Comparison of ENCODE assay signal across 8 cellular contexts in the genomic region with DNA sequence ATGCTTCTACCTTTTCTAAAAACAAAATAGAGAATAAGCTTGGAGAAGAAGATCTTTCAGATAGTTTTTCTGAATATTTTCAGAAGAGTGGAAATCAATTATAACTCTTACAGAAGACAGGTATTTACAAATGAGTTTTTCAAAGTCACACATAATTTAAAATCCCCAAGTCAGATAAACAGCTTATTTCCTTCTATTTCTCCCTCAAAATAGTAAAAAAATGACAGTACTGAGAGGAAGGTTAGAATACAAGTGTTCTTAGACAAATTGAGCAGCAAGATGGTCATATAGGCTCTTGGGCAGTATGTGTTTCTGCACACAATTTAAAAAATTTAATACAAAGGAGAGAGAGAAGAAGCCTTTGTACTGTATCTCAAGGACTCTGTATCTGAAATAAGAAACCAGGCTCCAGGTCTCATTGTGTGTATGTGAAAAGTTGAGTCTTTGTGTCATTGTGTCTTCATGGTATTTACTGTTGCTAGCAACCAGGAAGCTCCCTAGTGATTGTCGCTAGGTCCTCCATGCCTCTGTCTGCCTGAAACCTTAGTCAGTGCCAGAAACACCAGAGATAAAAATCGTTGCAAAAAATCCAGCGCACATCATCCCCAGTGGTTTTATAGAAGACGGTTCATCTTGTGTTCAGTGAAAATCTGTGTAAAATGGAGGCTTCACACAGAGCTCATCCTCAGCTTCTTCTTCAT. TPM values are rescaled to one million over a fixed set of nuclear protein-coding genes. Genes with fewer than 3 reads are reported as not detected.
DNase-seq lines count a peak whose midpoint lies in the region; ATAC-seq and TF ChIP-seq lines count a peak whose summit lies in the region.

No MANE protein-coding gene starts in this region.

- H3K79me2 ChIP-seq in PC-9 (ENCODE audit: low read depth), result no peaks in the 10 kb centered on the region

- peak overlapping the region; percentile 21 for H3K9ac ChIP-seq in endodermal cell (ENCODE audit: extremely low read depth, low read length, poor library complexity, severe bottlenecking)

- H3K4me2 ChIP-seq in PC-9, result peak overlapping the region; percentile 66

- 58 to 85% methylated on average over 3 to 4 of the region's 4 CpGs for WGBS in endodermal cell (ENCODE audit: insufficient coverage in 1 of 2, insufficient read length in 1 of 2), 2 experiments

- ATAC-seq in GM21360 (IDR thresholded peaks at IDR 0.05; ENCODE audit: unreplicated experiment), result no peak
- ATAC-seq in esophagus mucosa, result no peak

- H3K27ac ChIP-seq in PC-9 (peak overlapping the region; percentile 88), endodermal cell (ENCODE audit: low read depth, low read length) (peak overlapping the region; percentile 98)

- H3K9me3 ChIP-seq in PC-9 (ENCODE audit: insufficient read depth, low read depth) (no peaks in the 10 kb centered on the region), endodermal cell (ENCODE audit: control insufficient read depth, low read length) (no peaks in the 10 kb centered on the region)

- H4K20me1 ChIP-seq in PC-9 (ENCODE audit: insufficient read depth), result no peaks in the 10 kb centered on the region

- POLR2A ChIA-PET in PC-9 (lab: Charles Lee; ENCODE audit: unreplicated experiment), result interaction anchor here (0.7 to 0.9 kb wide), 4 partner anchors 13 to 151 kb away, joined by 3 to 10 read pairs (median 4); a partner anchor contains a TSS

- peak overlapping the region; percentile 21; the same call in 1 of the 2 replicates for H3K4me3 ChIP-seq in PC-9
- no peak overlapping the region for H3K4me3 ChIP-seq in endodermal cell (ENCODE audit: low read length)

- H3K36me3 Mint-ChIP-seq in endodermal cell (ENCODE audit: low read depth) (no peaks in the 10 kb centered on the region), nephron (ENCODE audit: low read depth) (no peaks in the 10 kb centered on the region)

- no peaks in the 10 kb centered on the region for H3K27me3 Mint-ChIP-seq in endodermal cell (ENCODE audit: insufficient read depth)
- no peaks in the 10 kb centered on the region for H3K27me3 Mint-ChIP-seq in nephron (ENCODE audit: low read depth)

- intact Hi-C loops in PC-9 (cut with micrococcal nuclease; ENCODE audit: unreplicated experiment), result loop anchor here (2.0 to 5.0 kb wide), 2 partner anchors 21 to 69 kb away; a partner anchor contains a TSS

- H3K9me3 Mint-ChIP-seq in endodermal cell, result no peaks in the 10 kb centered on the region
- H3K9me3 Mint-ChIP-seq in nephron, result no peaks in the 10 kb centered on the region

- H3K4me1 Mint-ChIP-seq in endodermal cell, result peaks cover 20% of the 10 kb centered on the region
- peaks cover 26% of the 10 kb centered on the region for H3K4me1 Mint-ChIP-seq in nephron

- DNase-seq in A172 (ENCODE audit: low spot score), result peak; percentile 37
- peak; percentile 10 for DNase-seq in HCEC 1CT
- DNase-seq in PC-9, result peak; percentile 64 to 82
- peak; percentile 60 for DNase-seq in endodermal cell
- no peak for DNase-seq in ecto neural progenitor cell (ENCODE audit: low spot score)

- peaks cover 21% of the 10 kb centered on the region for H3F3A ChIP-seq in PC-9 (ENCODE audit: insufficient read depth, low read depth)

- no peaks in the 10 kb centered on the region for H3K36me3 ChIP-seq in PC-9 (ENCODE audit: low read depth)
- H3K36me3 ChIP-seq in endodermal cell (ENCODE audit: control insufficient read depth, insufficient read depth, low read length), result no peaks in the 10 kb centered on the region

- H3K27ac Mint-ChIP-seq in endodermal cell, result peak overlapping the region; percentile 33
- peak overlapping the region; percentile 81 to 95 (median 93) for H3K27ac Mint-ChIP-seq in nephron

- TSS peak; percentile 65 for BruUV-seq in PC-9 (replicated peaks; lab: Mats Ljungman, UMichigan)

- no peak overlapping the region for H2AFZ ChIP-seq in PC-9

- H3K9me2 ChIP-seq in PC-9 (ENCODE audit: insufficient read depth), result no peaks in the 10 kb centered on the region

- H3K27me3 ChIP-seq in PC-9 (ENCODE audit: insufficient read depth, low read depth), result no peaks in the 10 kb centered on the region
- H3K27me3 ChIP-seq in endodermal cell (ENCODE audit: control insufficient read depth, insufficient read depth, low read length, poor library complexity, severe bottlenecking), result no peaks in the 10 kb centered on the region

- H3K4me1 ChIP-seq in PC-9 (replicated peaks; ENCODE audit: insufficient read depth), result peaks cover 29% of the 10 kb centered on the region
- H3K4me1 ChIP-seq in endodermal cell (ENCODE audit: control insufficient read depth, insufficient read depth, low read length), result peaks cover 6% of the 10 kb centered on the region

- H3K4me3 Mint-ChIP-seq in endodermal cell, result no peak overlapping the region
- peak overlapping the region in 2 of 3 experiments; percentile 36 to 58 for H3K4me3 Mint-ChIP-seq in nephron

- TF ChIP-seq CTCF in PC-9 (conservative IDR thresholded peaks at IDR 0.05) (no peak), endodermal cell (conservative IDR thresholded peaks at IDR 0.05) (no peak), nephron (IDR thresholded peaks at IDR 0.05; ENCODE audit: unreplicated experiment in 3 of 3) (no peak)

- CTCF ChIA-PET in PC-9 (lab: Charles Lee), result interaction anchor here (0.6 to 0.7 kb wide), 3 partner anchors 23 to 224 kb away, joined by 3 to 20 read pairs (median 6); a partner anchor contains a TSS

RNA-seq across cellular contexts. Expression of a gene that starts 12.9 kb away (rescaled TPM):
- 884 and 1,296 TPM in 2 replicates for total RNA-seq in A172 (2014; rRNA removed; shearing (Covaris generic))
- total RNA-seq in PC-9 (2021), result 14.1 and 14.2 TPM in 2 replicates
- 100 to 1,000 TPM; 166 to 298 TPM for total RNA-seq in endodermal cell
- 3,131 TPM for polyA plus RNA-seq in endodermal cell (2013, experiment 1 of 2)
- polyA plus RNA-seq in endodermal cell (2013, experiment 2 of 2), result 3,053 TPM
- 14.0 TPM for total RNA-seq in esophagus mucosa

Comparison
In these comparisons a context has a peak if more than half of its experiments do, and no peak if none do; other contexts are left out.
1. RNA of a gene that starts 12.9 kb away (total RNA-seq): 884 to 1,296 TPM in A172 and 166 to 298 TPM in endodermal cell; 14.1 to 14.2 TPM in PC-9 and 14.0 TPM in esophagus mucosa (single experiment); every median in the first group is over 10 times any median in the second.